8 cellular contexts compared by ENCODE assay signal in the genomic region with DNA sequence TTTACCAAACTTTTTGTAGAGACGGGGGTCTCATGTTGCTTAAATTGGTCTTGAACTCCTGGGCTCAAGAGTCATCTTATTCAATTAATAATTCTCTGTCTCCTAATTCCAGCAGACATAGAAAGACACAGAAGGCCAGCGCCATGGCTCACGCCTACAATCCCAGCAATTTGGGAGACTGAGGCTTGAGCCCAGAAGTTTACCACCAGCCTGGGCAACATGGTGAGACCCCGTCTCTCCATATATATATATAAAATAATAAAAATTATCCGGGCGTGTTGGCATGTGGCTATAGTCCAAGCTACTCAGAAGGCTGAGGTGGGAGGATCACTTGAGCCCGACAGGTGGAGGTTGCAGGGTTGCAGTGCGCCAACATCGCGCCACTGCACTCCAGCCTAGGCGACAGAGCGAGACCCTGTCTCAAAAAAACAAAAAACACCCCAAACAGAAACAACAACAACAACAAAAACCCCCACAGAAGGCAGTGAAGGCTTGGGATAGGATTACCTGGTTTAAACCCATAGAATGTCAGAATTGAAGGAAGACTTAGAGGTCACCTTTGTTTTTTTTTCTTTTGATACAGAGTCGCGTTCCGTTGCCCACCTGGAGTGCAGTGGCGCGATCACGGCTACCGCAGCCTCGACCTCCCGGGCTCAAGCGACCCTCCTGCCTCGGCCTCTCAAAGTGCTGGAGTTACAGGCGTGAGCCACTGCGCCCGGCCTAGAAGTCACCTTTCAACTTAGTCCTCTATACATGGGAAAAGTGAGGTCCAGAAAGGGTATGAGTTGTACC.
DNase-seq lines count a peak whose midpoint lies in the region; ATAC-seq and TF ChIP-seq lines count a peak whose summit lies in the region.

No MANE protein-coding gene starts in this region.

- H3K4me1 Mint-ChIP-seq in nephron progenitor cell, result peaks cover 20% of the 10 kb centered on the region

- H3K4me3 Mint-ChIP-seq in nephron progenitor cell, result peak overlapping the region; percentile 99

- peak overlapping the region; percentile 99 for H3K27ac Mint-ChIP-seq in nephron progenitor cell

- no peak for DNase-seq in nephron progenitor cell
- DNase-seq in activated effector memory CD4-positive, alpha-beta T cell treated with Interleukin-2 at 50 U/mL for 16 hours, result no peak

- H3K36me3 ChIP-seq in KOPT-K1 (ENCODE audit: insufficient read depth, low read length) (no peaks in the 10 kb centered on the region), duodenal mucosa (ENCODE audit: control insufficient read depth in 1 of 2, insufficient read depth in 2 of 2, low read length in 2 of 2) (no peaks in the 10 kb centered on the region)

- no peaks in the 10 kb centered on the region for H3K4me1 ChIP-seq in duodenal mucosa (ENCODE audit: control insufficient read depth in 1 of 2, insufficient read depth in 2 of 2, low read length in 2 of 2)

- peak overlapping the region; percentile 83 for H3K4me3 ChIP-seq in GM12875 (ENCODE audit: low read depth, low read length)
- H3K4me3 ChIP-seq in duodenal mucosa (ENCODE audit: low read depth in 1 of 2, low read length in 2 of 2), result peak overlapping the region; percentile 84 to 97

- H3K36me3 Mint-ChIP-seq in nephron progenitor cell (ENCODE audit: low read depth), result peaks cover 10% of the 10 kb centered on the region

- H3K9ac ChIP-seq in duodenal mucosa (ENCODE audit: low read depth in 1 of 2, low read length in 2 of 2), result peak overlapping the region; percentile 94 to 97

- peaks cover 4% of the 10 kb centered on the region for H3K9me3 Mint-ChIP-seq in nephron progenitor cell

- H3K9me3 ChIP-seq in KOPT-K1 (ENCODE audit: insufficient read depth, low read length, poor library complexity, severe bottlenecking) (no peaks in the 10 kb centered on the region), duodenal mucosa (ENCODE audit: control insufficient read depth in 1 of 2, low read length in 2 of 2) (no peaks in the 10 kb centered on the region)

- ATAC-seq in GM18909 (IDR thresholded peaks at IDR 0.05; ENCODE audit: poor library complexity, unreplicated experiment) (no peak), HG02571 (IDR thresholded peaks at IDR 0.05; ENCODE audit: unreplicated experiment) (no peak), GM18861 (IDR thresholded peaks at IDR 0.05; ENCODE audit: unreplicated experiment) (no peak)

- no peaks in the 10 kb centered on the region for H3K27me3 Mint-ChIP-seq in nephron progenitor cell (ENCODE audit: low read depth, poor library complexity)

- H3K27me3 ChIP-seq in duodenal mucosa (ENCODE audit: control insufficient read depth in 1 of 2, insufficient read depth in 2 of 2, low read length in 2 of 2), result no peaks in the 10 kb centered on the region

- peak overlapping the region; percentile 71 for H3K27ac ChIP-seq in KOPT-K1 (ENCODE audit: low read depth, low read length, poor library complexity, severe bottlenecking)
- H3K27ac ChIP-seq in duodenal mucosa (ENCODE audit: low read depth, low read length), result peak overlapping the region; percentile 76

- TF ChIP-seq CTCF in GM12875 (IDR thresholded peaks at IDR 0.05; ENCODE audit: borderline replicate concordance, insufficient read depth, low read depth, low read length) (no peak), nephron progenitor cell (IDR thresholded peaks at IDR 0.05) (no peak)
